ENCODE assay signal across 1 cellular context in the genomic region with DNA sequence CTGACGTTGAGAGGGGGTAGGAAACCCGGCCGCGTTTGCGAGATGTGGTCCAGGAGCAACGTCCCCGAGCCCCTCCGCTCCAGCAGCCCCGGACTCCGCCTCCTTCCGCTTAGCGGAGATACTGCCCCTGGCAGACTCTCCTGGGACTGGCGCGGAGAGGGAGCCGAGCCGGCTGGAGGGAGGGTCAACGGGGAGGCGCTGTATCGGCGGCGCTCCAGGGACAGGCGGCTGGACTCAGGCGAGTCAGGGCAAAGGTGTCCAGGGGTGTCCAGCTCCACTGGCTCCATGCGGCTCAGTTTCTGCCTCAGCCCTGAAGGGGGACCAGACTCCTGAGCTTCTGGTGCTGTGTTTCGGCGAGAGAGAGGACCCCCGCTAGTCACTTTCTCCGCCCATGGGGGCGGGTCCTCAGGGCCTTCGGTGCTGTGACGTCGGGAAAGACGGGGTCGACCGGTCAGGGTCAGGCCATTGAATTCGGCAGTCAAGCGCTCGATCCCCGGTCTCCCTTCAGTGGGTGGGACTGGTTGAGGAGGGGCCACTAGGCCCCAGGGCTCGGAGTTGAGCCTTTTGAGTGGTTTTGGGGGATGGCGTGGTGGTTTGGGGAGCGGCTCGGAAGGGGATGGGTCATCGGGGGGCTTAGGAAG.
TF ChIP-seq lines count a peak whose summit lies in the region.

No MANE protein-coding gene starts in this region.

TF ChIP-seq in HepG2, 621 proteins besides CTCF, POLR2A, EP300 and RAD21 (continued from another document and continues in another):
- TF ChIP-seq HOXA5 (CRISPR knock-in tag; IDR thresholded peaks at IDR 0.05) (no peak), ZNF629 (CRISPR knock-in tag; conservative IDR thresholded peaks at IDR 0.05) (no peak), AHR (CRISPR knock-in tag; IDR thresholded peaks at IDR 0.05) (no peak), MED1 (CRISPR knock-in tag; IDR thresholded peaks at IDR 0.05) (no peak), GATA4 (IDR thresholded peaks at IDR 0.05; ENCODE audit: borderline replicate concordance, low read depth) (peak; percentile 44; the same call in 1 of the 2 replicates), ZNF605 (CRISPR knock-in tag; IDR thresholded peaks at IDR 0.05) (peak; percentile 66; the same call in 1 of the 2 replicates), ZNF547 (CRISPR knock-in tag; IDR thresholded peaks at IDR 0.05) (no peak), CCDC6 (CRISPR knock-in tag; IDR thresholded peaks at IDR 0.05) (no peak), JARID2 (CRISPR knock-in tag; IDR thresholded peaks at IDR 0.05; ENCODE audit: insufficient replicate concordance) (no peak), ZEB1 (IDR thresholded peaks at IDR 0.05; ENCODE audit: insufficient replicate concordance, low read depth) (no peak), KMT2B (CRISPR knock-in tag; IDR thresholded peaks at IDR 0.05) (no peak; the same call in 1 of the 2 replicates), ZNF33A (CRISPR knock-in tag; IDR thresholded peaks at IDR 0.05; ENCODE audit: borderline replicate concordance) (no peak), NFE2L2 (IDR thresholded peaks at IDR 0.05; ENCODE audit: low read length) (no peak), ZBTB38 (CRISPR knock-in tag; IDR thresholded peaks at IDR 0.05) (no peak; the same call in none of the 2 replicates), ZNF564 (CRISPR knock-in tag; IDR thresholded peaks at IDR 0.05) (peak; percentile 46; the same call in 1 of the 2 replicates), ZNF354B (CRISPR knock-in tag; IDR thresholded peaks at IDR 0.05) (no peak), NKX3-1 (CRISPR knock-in tag; IDR thresholded peaks at IDR 0.05) (no peak), ZNF616 (CRISPR knock-in tag; IDR thresholded peaks at IDR 0.05; ENCODE audit: low read depth) (no peak), MED8 (CRISPR knock-in tag; IDR thresholded peaks at IDR 0.05; ENCODE audit: insufficient replicate concordance) (no peak), ZNF7 (CRISPR knock-in tag; IDR thresholded peaks at IDR 0.05) (no peak), ZNF572 (CRISPR knock-in tag; IDR thresholded peaks at IDR 0.05) (peak; percentile 81; the same call in 1 of the 2 replicates), SNAI1 (CRISPR knock-in tag; IDR thresholded peaks at IDR 0.05; ENCODE audit: borderline replicate concordance) (no peak), ZNF124 (CRISPR knock-in tag; IDR thresholded peaks at IDR 0.05) (no peak), RFX3 (CRISPR knock-in tag; IDR thresholded peaks at IDR 0.05) (no peak)
- TF ChIP-seq, protein P1, sequence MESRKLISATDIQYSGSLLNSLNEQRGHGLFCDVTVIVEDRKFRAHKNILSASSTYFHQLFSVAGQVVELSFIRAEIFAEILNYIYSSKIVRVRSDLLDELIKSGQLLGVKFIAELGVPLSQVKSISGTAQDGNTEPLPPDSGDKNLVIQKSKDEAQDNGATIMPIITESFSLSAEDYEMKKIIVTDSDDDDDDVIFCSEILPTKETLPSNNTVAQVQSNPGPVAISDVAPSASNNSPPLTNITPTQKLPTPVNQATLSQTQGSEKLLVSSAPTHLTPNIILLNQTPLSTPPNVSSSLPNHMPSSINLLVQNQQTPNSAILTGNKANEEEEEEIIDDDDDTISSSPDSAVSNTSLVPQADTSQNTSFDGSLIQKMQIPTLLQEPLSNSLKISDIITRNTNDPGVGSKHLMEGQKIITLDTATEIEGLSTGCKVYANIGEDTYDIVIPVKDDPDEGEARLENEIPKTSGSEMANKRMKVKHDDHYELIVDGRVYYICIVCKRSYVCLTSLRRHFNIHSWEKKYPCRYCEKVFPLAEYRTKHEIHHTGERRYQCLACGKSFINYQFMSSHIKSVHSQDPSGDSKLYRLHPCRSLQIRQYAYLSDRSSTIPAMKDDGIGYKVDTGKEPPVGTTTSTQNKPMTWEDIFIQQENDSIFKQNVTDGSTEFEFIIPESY (CRISPR knock-in tag; IDR thresholded peaks at IDR 0.05): no peak
- TF ChIP-seq, protein P2, sequence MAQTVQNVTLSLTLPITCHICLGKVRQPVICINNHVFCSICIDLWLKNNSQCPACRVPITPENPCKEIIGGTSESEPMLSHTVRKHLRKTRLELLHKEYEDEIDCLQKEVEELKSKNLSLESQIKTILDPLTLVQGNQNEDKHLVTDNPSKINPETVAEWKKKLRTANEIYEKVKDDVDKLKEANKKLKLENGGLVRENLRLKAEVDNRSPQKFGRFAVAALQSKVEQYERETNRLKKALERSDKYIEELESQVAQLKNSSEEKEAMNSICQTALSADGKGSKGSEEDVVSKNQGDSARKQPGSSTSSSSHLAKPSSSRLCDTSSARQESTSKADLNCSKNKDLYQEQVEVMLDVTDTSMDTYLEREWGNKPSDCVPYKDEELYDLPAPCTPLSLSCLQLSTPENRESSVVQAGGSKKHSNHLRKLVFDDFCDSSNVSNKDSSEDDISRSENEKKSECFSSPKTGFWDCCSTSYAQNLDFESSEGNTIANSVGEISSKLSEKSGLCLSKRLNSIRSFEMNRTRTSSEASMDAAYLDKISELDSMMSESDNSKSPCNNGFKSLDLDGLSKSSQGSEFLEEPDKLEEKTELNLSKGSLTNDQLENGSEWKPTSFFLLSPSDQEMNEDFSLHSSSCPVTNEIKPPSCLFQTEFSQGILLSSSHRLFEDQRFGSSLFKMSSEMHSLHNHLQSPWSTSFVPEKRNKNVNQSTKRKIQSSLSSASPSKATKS (CRISPR knock-in tag; IDR thresholded peaks at IDR 0.05): no peak
- TF ChIP-seq, protein P3, sequence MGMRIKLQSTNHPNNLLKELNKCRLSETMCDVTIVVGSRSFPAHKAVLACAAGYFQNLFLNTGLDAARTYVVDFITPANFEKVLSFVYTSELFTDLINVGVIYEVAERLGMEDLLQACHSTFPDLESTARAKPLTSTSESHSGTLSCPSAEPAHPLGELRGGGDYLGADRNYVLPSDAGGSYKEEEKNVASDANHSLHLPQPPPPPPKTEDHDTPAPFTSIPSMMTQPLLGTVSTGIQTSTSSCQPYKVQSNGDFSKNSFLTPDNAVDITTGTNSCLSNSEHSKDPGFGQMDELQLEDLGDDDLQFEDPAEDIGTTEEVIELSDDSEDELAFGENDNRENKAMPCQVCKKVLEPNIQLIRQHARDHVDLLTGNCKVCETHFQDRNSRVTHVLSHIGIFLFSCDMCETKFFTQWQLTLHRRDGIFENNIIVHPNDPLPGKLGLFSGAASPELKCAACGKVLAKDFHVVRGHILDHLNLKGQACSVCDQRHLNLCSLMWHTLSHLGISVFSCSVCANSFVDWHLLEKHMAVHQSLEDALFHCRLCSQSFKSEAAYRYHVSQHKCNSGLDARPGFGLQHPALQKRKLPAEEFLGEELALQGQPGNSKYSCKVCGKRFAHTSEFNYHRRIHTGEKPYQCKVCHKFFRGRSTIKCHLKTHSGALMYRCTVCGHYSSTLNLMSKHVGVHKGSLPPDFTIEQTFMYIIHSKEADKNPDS (CRISPR knock-in tag; IDR thresholded peaks at IDR 0.05): no peak
- TF ChIP-seq, protein P4, sequence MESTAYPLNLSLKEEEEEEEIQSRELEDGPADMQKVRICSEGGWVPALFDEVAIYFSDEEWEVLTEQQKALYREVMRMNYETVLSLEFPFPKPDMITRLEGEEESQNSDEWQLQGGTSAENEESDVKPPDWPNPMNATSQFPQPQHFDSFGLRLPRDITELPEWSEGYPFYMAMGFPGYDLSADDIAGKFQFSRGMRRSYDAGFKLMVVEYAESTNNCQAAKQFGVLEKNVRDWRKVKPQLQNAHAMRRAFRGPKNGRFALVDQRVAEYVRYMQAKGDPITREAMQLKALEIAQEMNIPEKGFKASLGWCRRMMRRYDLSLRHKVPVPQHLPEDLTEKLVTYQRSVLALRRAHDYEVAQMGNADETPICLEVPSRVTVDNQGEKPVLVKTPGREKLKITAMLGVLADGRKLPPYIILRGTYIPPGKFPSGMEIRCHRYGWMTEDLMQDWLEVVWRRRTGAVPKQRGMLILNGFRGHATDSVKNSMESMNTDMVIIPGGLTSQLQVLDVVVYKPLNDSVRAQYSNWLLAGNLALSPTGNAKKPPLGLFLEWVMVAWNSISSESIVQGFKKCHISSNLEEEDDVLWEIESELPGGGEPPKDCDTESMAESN (CRISPR knock-in tag; conservative IDR thresholded peaks at IDR 0.05): no peak
- TF ChIP-seq, protein P5, sequence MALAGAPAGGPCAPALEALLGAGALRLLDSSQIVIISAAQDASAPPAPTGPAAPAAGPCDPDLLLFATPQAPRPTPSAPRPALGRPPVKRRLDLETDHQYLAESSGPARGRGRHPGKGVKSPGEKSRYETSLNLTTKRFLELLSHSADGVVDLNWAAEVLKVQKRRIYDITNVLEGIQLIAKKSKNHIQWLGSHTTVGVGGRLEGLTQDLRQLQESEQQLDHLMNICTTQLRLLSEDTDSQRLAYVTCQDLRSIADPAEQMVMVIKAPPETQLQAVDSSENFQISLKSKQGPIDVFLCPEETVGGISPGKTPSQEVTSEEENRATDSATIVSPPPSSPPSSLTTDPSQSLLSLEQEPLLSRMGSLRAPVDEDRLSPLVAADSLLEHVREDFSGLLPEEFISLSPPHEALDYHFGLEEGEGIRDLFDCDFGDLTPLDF (CRISPR knock-in tag; IDR thresholded peaks at IDR 0.05): no peak
- TF ChIP-seq, protein P6, sequence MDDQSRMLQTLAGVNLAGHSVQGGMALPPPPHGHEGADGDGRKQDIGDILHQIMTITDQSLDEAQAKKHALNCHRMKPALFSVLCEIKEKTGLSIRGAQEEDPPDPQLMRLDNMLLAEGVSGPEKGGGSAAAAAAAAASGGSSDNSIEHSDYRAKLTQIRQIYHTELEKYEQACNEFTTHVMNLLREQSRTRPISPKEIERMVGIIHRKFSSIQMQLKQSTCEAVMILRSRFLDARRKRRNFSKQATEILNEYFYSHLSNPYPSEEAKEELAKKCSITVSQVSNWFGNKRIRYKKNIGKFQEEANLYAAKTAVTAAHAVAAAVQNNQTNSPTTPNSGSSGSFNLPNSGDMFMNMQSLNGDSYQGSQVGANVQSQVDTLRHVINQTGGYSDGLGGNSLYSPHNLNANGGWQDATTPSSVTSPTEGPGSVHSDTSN (CRISPR knock-in tag; IDR thresholded peaks at IDR 0.05; ENCODE audit: borderline replicate concordance): no peak
- TF ChIP-seq, protein P7, sequence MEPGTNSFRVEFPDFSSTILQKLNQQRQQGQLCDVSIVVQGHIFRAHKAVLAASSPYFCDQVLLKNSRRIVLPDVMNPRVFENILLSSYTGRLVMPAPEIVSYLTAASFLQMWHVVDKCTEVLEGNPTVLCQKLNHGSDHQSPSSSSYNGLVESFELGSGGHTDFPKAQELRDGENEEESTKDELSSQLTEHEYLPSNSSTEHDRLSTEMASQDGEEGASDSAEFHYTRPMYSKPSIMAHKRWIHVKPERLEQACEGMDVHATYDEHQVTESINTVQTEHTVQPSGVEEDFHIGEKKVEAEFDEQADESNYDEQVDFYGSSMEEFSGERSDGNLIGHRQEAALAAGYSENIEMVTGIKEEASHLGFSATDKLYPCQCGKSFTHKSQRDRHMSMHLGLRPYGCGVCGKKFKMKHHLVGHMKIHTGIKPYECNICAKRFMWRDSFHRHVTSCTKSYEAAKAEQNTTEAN (CRISPR knock-in tag; conservative IDR thresholded peaks at IDR 0.05): no peak
- TF ChIP-seq, protein P8, sequence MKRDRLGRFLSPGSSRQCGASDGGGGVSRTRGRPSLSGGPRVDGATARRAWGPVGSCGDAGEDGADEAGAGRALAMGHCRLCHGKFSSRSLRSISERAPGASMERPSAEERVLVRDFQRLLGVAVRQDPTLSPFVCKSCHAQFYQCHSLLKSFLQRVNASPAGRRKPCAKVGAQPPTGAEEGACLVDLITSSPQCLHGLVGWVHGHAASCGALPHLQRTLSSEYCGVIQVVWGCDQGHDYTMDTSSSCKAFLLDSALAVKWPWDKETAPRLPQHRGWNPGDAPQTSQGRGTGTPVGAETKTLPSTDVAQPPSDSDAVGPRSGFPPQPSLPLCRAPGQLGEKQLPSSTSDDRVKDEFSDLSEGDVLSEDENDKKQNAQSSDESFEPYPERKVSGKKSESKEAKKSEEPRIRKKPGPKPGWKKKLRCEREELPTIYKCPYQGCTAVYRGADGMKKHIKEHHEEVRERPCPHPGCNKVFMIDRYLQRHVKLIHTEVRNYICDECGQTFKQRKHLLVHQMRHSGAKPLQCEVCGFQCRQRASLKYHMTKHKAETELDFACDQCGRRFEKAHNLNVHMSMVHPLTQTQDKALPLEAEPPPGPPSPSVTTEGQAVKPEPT (CRISPR knock-in tag; IDR thresholded peaks at IDR 0.05; ENCODE audit: low read depth): no peak
- TF ChIP-seq, protein P9, sequence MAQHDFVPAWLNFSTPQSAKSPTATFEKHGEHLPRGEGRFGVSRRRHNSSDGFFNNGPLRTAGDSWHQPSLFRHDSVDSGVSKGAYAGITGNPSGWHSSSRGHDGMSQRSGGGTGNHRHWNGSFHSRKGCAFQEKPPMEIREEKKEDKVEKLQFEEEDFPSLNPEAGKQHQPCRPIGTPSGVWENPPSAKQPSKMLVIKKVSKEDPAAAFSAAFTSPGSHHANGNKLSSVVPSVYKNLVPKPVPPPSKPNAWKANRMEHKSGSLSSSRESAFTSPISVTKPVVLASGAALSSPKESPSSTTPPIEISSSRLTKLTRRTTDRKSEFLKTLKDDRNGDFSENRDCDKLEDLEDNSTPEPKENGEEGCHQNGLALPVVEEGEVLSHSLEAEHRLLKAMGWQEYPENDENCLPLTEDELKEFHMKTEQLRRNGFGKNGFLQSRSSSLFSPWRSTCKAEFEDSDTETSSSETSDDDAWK (CRISPR knock-in tag; IDR thresholded peaks at IDR 0.05): no peak
- TF ChIP-seq, protein P10, sequence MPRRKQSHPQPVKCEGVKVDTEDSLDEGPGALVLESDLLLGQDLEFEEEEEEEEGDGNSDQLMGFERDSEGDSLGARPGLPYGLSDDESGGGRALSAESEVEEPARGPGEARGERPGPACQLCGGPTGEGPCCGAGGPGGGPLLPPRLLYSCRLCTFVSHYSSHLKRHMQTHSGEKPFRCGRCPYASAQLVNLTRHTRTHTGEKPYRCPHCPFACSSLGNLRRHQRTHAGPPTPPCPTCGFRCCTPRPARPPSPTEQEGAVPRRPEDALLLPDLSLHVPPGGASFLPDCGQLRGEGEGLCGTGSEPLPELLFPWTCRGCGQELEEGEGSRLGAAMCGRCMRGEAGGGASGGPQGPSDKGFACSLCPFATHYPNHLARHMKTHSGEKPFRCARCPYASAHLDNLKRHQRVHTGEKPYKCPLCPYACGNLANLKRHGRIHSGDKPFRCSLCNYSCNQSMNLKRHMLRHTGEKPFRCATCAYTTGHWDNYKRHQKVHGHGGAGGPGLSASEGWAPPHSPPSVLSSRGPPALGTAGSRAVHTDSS (CRISPR knock-in tag; conservative IDR thresholded peaks at IDR 0.05): no peak
- TF ChIP-seq, protein P11, sequence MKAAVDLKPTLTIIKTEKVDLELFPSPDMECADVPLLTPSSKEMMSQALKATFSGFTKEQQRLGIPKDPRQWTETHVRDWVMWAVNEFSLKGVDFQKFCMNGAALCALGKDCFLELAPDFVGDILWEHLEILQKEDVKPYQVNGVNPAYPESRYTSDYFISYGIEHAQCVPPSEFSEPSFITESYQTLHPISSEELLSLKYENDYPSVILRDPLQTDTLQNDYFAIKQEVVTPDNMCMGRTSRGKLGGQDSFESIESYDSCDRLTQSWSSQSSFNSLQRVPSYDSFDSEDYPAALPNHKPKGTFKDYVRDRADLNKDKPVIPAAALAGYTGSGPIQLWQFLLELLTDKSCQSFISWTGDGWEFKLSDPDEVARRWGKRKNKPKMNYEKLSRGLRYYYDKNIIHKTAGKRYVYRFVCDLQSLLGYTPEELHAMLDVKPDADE (CRISPR knock-in tag; IDR thresholded peaks at IDR 0.05): no peak
- TF ChIP-seq, protein P12, sequence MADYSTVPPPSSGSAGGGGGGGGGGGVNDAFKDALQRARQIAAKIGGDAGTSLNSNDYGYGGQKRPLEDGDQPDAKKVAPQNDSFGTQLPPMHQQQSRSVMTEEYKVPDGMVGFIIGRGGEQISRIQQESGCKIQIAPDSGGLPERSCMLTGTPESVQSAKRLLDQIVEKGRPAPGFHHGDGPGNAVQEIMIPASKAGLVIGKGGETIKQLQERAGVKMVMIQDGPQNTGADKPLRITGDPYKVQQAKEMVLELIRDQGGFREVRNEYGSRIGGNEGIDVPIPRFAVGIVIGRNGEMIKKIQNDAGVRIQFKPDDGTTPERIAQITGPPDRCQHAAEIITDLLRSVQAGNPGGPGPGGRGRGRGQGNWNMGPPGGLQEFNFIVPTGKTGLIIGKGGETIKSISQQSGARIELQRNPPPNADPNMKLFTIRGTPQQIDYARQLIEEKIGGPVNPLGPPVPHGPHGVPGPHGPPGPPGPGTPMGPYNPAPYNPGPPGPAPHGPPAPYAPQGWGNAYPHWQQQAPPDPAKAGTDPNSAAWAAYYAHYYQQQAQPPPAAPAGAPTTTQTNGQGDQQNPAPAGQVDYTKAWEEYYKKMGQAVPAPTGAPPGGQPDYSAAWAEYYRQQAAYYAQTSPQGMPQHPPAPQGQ (CRISPR knock-in tag; IDR thresholded peaks at IDR 0.05; ENCODE audit: borderline replicate concordance): no peak
